1 cellular context compared by ENCODE assay signal in genomic region chr19:42450314-42450934, GRCh38.
TF ChIP-seq lines count a peak whose summit lies in the region.

No MANE protein-coding gene starts in this region.

TF ChIP-seq in HepG2, 621 proteins besides CTCF, POLR2A, EP300 and RAD21 (continued from another document and continues in another):
- TF ChIP-seq ZNF609 (CRISPR knock-in tag; IDR thresholded peaks at IDR 0.05; ENCODE audit: borderline replicate concordance) (peak; percentile 85; the same call in 1 of the 2 replicates), ZZZ3 (CRISPR knock-in tag; IDR thresholded peaks at IDR 0.05; ENCODE audit: borderline replicate concordance) (0 out of 2 replicates have a peak, but pooled peaks have one; percentile 42), ZNF331 (CRISPR knock-in tag; IDR thresholded peaks at IDR 0.05) (peak; percentile 90), CEBPB (IDR thresholded peaks at IDR 0.05; ENCODE audit: borderline replicate concordance, low read depth, low read length) (peak; percentile 74; the same call in 1 of the 2 replicates), ATF4 (CRISPR knock-in tag; IDR thresholded peaks at IDR 0.05) (peak in 1 of 2 experiments; percentile 23; a peak in 2 of 4 replicates), HNF4A (CRISPR knock-in tag; IDR thresholded peaks at IDR 0.05) (peak; percentile 99), SPEN (CRISPR knock-in tag; IDR thresholded peaks at IDR 0.05; ENCODE audit: low read depth) (no peak; the same call in none of the 2 replicates), YEATS2 (CRISPR knock-in tag; IDR thresholded peaks at IDR 0.05; ENCODE audit: borderline replicate concordance) (peak; percentile 77; the same call in 1 of the 2 replicates), GABPB1 (CRISPR knock-in tag; IDR thresholded peaks at IDR 0.05) (peak; percentile 72), PITX1 (CRISPR knock-in tag; IDR thresholded peaks at IDR 0.05) (peak; percentile 88), SNAPC2 (CRISPR knock-in tag; IDR thresholded peaks at IDR 0.05) (peak; percentile 84; the same call in 1 of the 2 replicates), TFDP2 (CRISPR knock-in tag; IDR thresholded peaks at IDR 0.05) (peak; percentile 49; the same call in 1 of the 2 replicates), TBX2 (CRISPR knock-in tag; IDR thresholded peaks at IDR 0.05; ENCODE audit: borderline replicate concordance) (peak; percentile 85; the same call in 1 of the 2 replicates), SALL1 (CRISPR knock-in tag; IDR thresholded peaks at IDR 0.05) (peak; percentile 96), RCOR2 (CRISPR knock-in tag; IDR thresholded peaks at IDR 0.05) (peak; percentile 92), KDM6A (CRISPR knock-in tag; IDR thresholded peaks at IDR 0.05; ENCODE audit: low read depth) (peak; percentile 71), RNF2 (conservative IDR thresholded peaks at IDR 0.05; ENCODE audit: low read depth) (no peak), RXRB (CRISPR knock-in tag; IDR thresholded peaks at IDR 0.05; ENCODE audit: borderline replicate concordance) (peak; percentile 98), ZBTB33 (CRISPR knock-in tag; IDR thresholded peaks at IDR 0.05) (peak; percentile 76), MIXL1 (CRISPR knock-in tag; IDR thresholded peaks at IDR 0.05) (peak; percentile 90), KDM3A (CRISPR knock-in tag; IDR thresholded peaks at IDR 0.05; ENCODE audit: low read depth) (peak; percentile 84), ZNF580 (CRISPR knock-in tag; IDR thresholded peaks at IDR 0.05; ENCODE audit: borderline replicate concordance, low read depth) (peak; percentile 91; the same call in 1 of the 2 replicates), TSC22D2 (CRISPR knock-in tag; IDR thresholded peaks at IDR 0.05; ENCODE audit: borderline replicate concordance) (peak; percentile 78; the same call in 1 of the 2 replicates), ZNF878 (CRISPR knock-in tag; IDR thresholded peaks at IDR 0.05) (0 out of 2 replicates have a peak, but pooled peaks have one; percentile 58), MIER2 (CRISPR knock-in tag; IDR thresholded peaks at IDR 0.05) (peak; percentile 83), MEIS1 (CRISPR knock-in tag; IDR thresholded peaks at IDR 0.05; ENCODE audit: borderline replicate concordance) (peak; percentile 99), MLX (CRISPR knock-in tag; IDR thresholded peaks at IDR 0.05) (peak; percentile 51; the same call in 1 of the 2 replicates), HOMEZ (CRISPR knock-in tag; IDR thresholded peaks at IDR 0.05; ENCODE audit: low read depth) (peak; percentile 88), THAP11 (CRISPR knock-in tag; IDR thresholded peaks at IDR 0.05) (peak; percentile 84), ZNF337 (CRISPR knock-in tag; IDR thresholded peaks at IDR 0.05; ENCODE audit: borderline replicate concordance, low read depth) (0 out of 2 replicates have a peak, but pooled peaks have one; percentile 48), MNT (IDR thresholded peaks at IDR 0.05) (no peak), ZBTB20 (CRISPR knock-in tag; IDR thresholded peaks at IDR 0.05; ENCODE audit: borderline replicate concordance, low read depth) (peak; percentile 82), FOXK2 (IDR thresholded peaks at IDR 0.05) (no peak), DRAP1 (CRISPR knock-in tag; IDR thresholded peaks at IDR 0.05) (peak; percentile 84; the same call in 1 of the 2 replicates), BCL3 (CRISPR knock-in tag; IDR thresholded peaks at IDR 0.05) (no peak), JUND (CRISPR knock-in tag; IDR thresholded peaks at IDR 0.05) (peak; percentile 41; the same call in 1 of the 2 replicates), GATAD1 (CRISPR knock-in tag; IDR thresholded peaks at IDR 0.05) (peak; percentile 82), TARDBP (CRISPR knock-in tag; IDR thresholded peaks at IDR 0.05) (peak; percentile 94), NONO (IDR thresholded peaks at IDR 0.05) (no peak), NONO (CRISPR knock-in tag; conservative IDR thresholded peaks at IDR 0.05) (peak; percentile 65), ELF3 (CRISPR knock-in tag; IDR thresholded peaks at IDR 0.05) (peak; percentile 98), DNMT1 (CRISPR knock-in tag; IDR thresholded peaks at IDR 0.05) (no peak), FIP1L1 (IDR thresholded peaks at IDR 0.05; ENCODE audit: borderline replicate concordance, insufficient read depth, low read depth, low read length) (no peak), SNAPC5 (CRISPR knock-in tag; IDR thresholded peaks at IDR 0.05; ENCODE audit: borderline replicate concordance) (peak; percentile 80; the same call in 1 of the 2 replicates), ZNF792 (CRISPR knock-in tag; IDR thresholded peaks at IDR 0.05) (peak; percentile 64; the same call in 1 of the 2 replicates), ZNF691 (CRISPR knock-in tag; IDR thresholded peaks at IDR 0.05; ENCODE audit: borderline replicate concordance, low read depth) (peak; percentile 75; the same call in 1 of the 2 replicates), ZNF784 (CRISPR knock-in tag; IDR thresholded peaks at IDR 0.05; ENCODE audit: borderline replicate concordance) (no peak), SP1 (IDR thresholded peaks at IDR 0.05) (no peak), SP1 (CRISPR knock-in tag; IDR thresholded peaks at IDR 0.05) (peak; percentile 34; the same call in 1 of the 2 replicates)
